Comparison of ENCODE assay signal across 15 cellular contexts in the genomic region with DNA sequence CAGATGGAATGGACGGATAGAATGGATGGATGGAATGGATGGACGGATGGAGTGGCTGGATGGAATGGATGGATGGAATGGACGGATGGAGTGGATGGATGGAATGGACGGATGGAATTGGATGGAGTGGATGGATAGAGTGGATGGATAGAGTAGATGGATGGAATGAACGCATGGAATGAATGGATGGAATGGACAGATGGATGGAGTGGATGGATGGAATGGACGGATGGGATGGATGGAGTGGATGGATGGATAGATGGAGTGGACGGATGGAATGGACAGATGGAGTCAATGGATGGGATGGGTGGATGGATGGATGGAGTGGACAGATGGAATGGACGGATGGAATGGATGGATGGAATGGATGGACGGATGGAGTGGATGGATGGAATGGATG.
A peak's percentile ranks its signal among the peaks of the same experiment; 100 is the strongest.
DNase-seq lines count a peak whose midpoint lies in the region; ATAC-seq, FAIRE-seq and TF ChIP-seq lines count a peak whose summit lies in the region.
"Had no signal": no experiment of that assay in that cellular context is flagged by ENCODE, and none has a peak within 500 bp of the region (broad histone marks: within the 10 kb centered on the region; RNA-seq: fewer than 3 reads in every experiment).

No MANE protein-coding gene starts in this region.

- H2AFZ ChIP-seq in neural progenitor cell (replicated peaks): no peak overlapping the region

- CTCF ChIA-PET in WTC11 (lab: Charles Lee): no interaction called here

- intact Hi-C loops in psoas muscle (cut with DNase I): no loop called here

- peaks cover 20% of the 10 kb centered on the region for H3K4me1 ChIP-seq in neural progenitor cell
- no peaks in the 10 kb centered on the region for H3K4me1 ChIP-seq in psoas muscle

- no peak overlapping the region for H3K9ac ChIP-seq in neural progenitor cell

- TF ChIP-seq CTCF in WTC11 (IDR thresholded peaks at IDR 0.05) (no peak), neural progenitor cell (IDR thresholded peaks at IDR 0.05) (no peak), psoas muscle (IDR thresholded peaks at IDR 0.05) (no peak)

- H4K20me1 ChIP-seq in neural progenitor cell (ENCODE audit: low read depth): no peaks in the 10 kb centered on the region

- ATAC-seq in stimulated activated naive CD8-positive, alpha-beta T cell treated with anti-CD3 and anti-CD28 coated beads, Interleukin-15, amount 100 ng/mL, for 72 hours: no peak
- ATAC-seq in WTC11 (no peak), psoas muscle (no peak)
- ATAC-seq: HCT116 had no signal

- H3K4me3 Mint-ChIP-seq in stimulated activated naive CD8-positive, alpha-beta T cell treated with anti-CD3 and anti-CD28 coated beads, Interleukin-15, Interleukin-2, amounts not matched to agents 100 ng/mL and 50 ng/mL, for 24 hours: no peak overlapping the region
- H3K4me3 Mint-ChIP-seq in stimulated activated naive CD8-positive, alpha-beta T cell treated with anti-CD3 and anti-CD28 coated beads, Interleukin-15, amount 100 ng/mL, for 72 hours: no peak overlapping the region
- H3K4me3 Mint-ChIP-seq in WTC11: no peak overlapping the region
- peak overlapping the region; percentile 60 for H3K4me3 Mint-ChIP-seq in neural progenitor cell
- H3K4me3 Mint-ChIP-seq: B cell; CD4-positive, alpha-beta memory T cell; IgD-negative memory B cell had no signal

- H3K27ac ChIP-seq in neural progenitor cell (no peak overlapping the region), psoas muscle (no peak overlapping the region)

- H3K4me1 Mint-ChIP-seq in stimulated activated naive CD8-positive, alpha-beta T cell treated with anti-CD3 and anti-CD28 coated beads, Interleukin-15, Interleukin-2, amounts not matched to agents 100 ng/mL and 50 ng/mL, for 24 hours (ENCODE audit: low read depth): no peaks in the 10 kb centered on the region
- no peaks in the 10 kb centered on the region for H3K4me1 Mint-ChIP-seq in stimulated activated naive CD8-positive, alpha-beta T cell treated with anti-CD3 and anti-CD28 coated beads, Interleukin-15, amount 100 ng/mL, for 72 hours
- peaks cover 19% of the 10 kb centered on the region for H3K4me1 Mint-ChIP-seq in WTC11
- peaks cover 37% of the 10 kb centered on the region for H3K4me1 Mint-ChIP-seq in neural progenitor cell
- H3K4me1 Mint-ChIP-seq: B cell had no signal

- no peak overlapping the region for H3K4me2 ChIP-seq in neural progenitor cell

- 90 to 96% (median 95%) methylated on average over 9 of the region's 9 CpGs for WGBS in psoas muscle, 3 donors

- H3F3A ChIP-seq in neural progenitor cell (ENCODE audit: low read depth): peaks cover 29% of the 10 kb centered on the region

- DNase-seq in stimulated activated naive CD8-positive, alpha-beta T cell treated with anti-CD3 and anti-CD28 coated beads, Interleukin-15, amount 100 ng/mL, for 72 hours: no peak
- DNase-seq in WTC11 (ENCODE audit: low spot score) (no peak), neural progenitor cell (ENCODE audit: low spot score) (no peak), psoas muscle (no peak), HTR-8/SVneo (ENCODE audit: insufficient read length, low spot score) (no peak), NCI-H2227 treated with DMSO at 0.1 percent for 48 hours (lab: John Stamatoyannopoulos, UW) (no peak)
- DNase-seq: C1 segment of cervical spinal cord; CD4-positive, alpha-beta memory T cell; DMS79; GOT3 had no signal

- POLR2A ChIA-PET in WTC11 (lab: Charles Lee): no interaction called here

- H3K27ac Mint-ChIP-seq in stimulated activated naive CD8-positive, alpha-beta T cell treated with anti-CD3 and anti-CD28 coated beads, Interleukin-15, Interleukin-2, amounts not matched to agents 100 ng/mL and 50 ng/mL, for 24 hours: peak overlapping the region; percentile 19
- H3K27ac Mint-ChIP-seq in stimulated activated naive CD8-positive, alpha-beta T cell treated with anti-CD3 and anti-CD28 coated beads, Interleukin-15, amount 100 ng/mL, for 72 hours: no peak overlapping the region
- no peak overlapping the region for H3K27ac Mint-ChIP-seq in WTC11
- no peak overlapping the region for H3K27ac Mint-ChIP-seq in neural progenitor cell
- H3K27ac Mint-ChIP-seq: B cell, IgD-negative memory B cell had no signal

- peaks cover 14% of the 10 kb centered on the region for H3K9me3 Mint-ChIP-seq in stimulated activated naive CD8-positive, alpha-beta T cell treated with anti-CD3 and anti-CD28 coated beads, Interleukin-15, Interleukin-2, amounts not matched to agents 100 ng/mL and 50 ng/mL, for 24 hours
- peaks cover 19 to 24% of the 10 kb centered on the region in 2 donors for H3K9me3 Mint-ChIP-seq in stimulated activated naive CD8-positive, alpha-beta T cell treated with anti-CD3 and anti-CD28 coated beads, Interleukin-15, amount 100 ng/mL, for 72 hours
- H3K9me3 Mint-ChIP-seq in WTC11: peaks cover 31% of the 10 kb centered on the region
- peaks cover 39% of the 10 kb centered on the region for H3K9me3 Mint-ChIP-seq in neural progenitor cell

- no peak overlapping the region for H3K4me3 ChIP-seq in neural progenitor cell
- no peak overlapping the region for H3K4me3 ChIP-seq in psoas muscle

- H3K36me3 ChIP-seq in neural progenitor cell (no peaks in the 10 kb centered on the region), psoas muscle (ENCODE audit: insufficient read depth in 1 of 2, low read depth in 1 of 2) (no peaks in the 10 kb centered on the region)

- no peak for FAIRE-seq in HTR-8/SVneo (lab: Jason Lieb, UNC)
- FAIRE-seq: G401.6 had no signal

- H3K27me3 Mint-ChIP-seq in stimulated activated naive CD8-positive, alpha-beta T cell treated with anti-CD3 and anti-CD28 coated beads, Interleukin-15, Interleukin-2, amounts not matched to agents 100 ng/mL and 50 ng/mL, for 24 hours: peaks cover 22% of the 10 kb centered on the region
- H3K27me3 Mint-ChIP-seq in stimulated activated naive CD8-positive, alpha-beta T cell treated with anti-CD3 and anti-CD28 coated beads, Interleukin-15, amount 100 ng/mL, for 72 hours: peaks cover 24% of the 10 kb centered on the region
- H3K27me3 Mint-ChIP-seq in WTC11 (ENCODE audit: low read depth): peaks cover 4% of the 10 kb centered on the region
- H3K27me3 Mint-ChIP-seq in neural progenitor cell (ENCODE audit: insufficient read depth, low read depth): peaks cover 30% of the 10 kb centered on the region
- H3K27me3 Mint-ChIP-seq: IgD-negative memory B cell had no signal

- H3K27me3 ChIP-seq in neural progenitor cell (no peaks in the 10 kb centered on the region), psoas muscle (ENCODE audit: insufficient read depth in 3 of 3, low read length in 2 of 3) (peaks cover 0 to 11% (median 0%) of the 10 kb centered on the region in 3 donors)

- H3K79me2 ChIP-seq in neural progenitor cell (ENCODE audit: low read depth): no peaks in the 10 kb centered on the region

- H3K9me3 ChIP-seq in neural progenitor cell (ENCODE audit: low read depth) (no peaks in the 10 kb centered on the region), psoas muscle (no peaks in the 10 kb centered on the region)

- peaks cover 9% of the 10 kb centered on the region for H3K36me3 Mint-ChIP-seq in stimulated activated naive CD8-positive, alpha-beta T cell treated with anti-CD3 and anti-CD28 coated beads, Interleukin-15, Interleukin-2, amounts not matched to agents 100 ng/mL and 50 ng/mL, for 24 hours (ENCODE audit: low read depth)
- H3K36me3 Mint-ChIP-seq in WTC11 (peaks cover 20% of the 10 kb centered on the region), neural progenitor cell (peaks cover 20% of the 10 kb centered on the region)
- H3K36me3 Mint-ChIP-seq: IgD-negative memory B cell had no signal

TF ChIP-seq in WTC11, 78 proteins besides CTCF, POLR2A, EP300 and RAD21:
- TF ChIP-seq, protein P1, sequence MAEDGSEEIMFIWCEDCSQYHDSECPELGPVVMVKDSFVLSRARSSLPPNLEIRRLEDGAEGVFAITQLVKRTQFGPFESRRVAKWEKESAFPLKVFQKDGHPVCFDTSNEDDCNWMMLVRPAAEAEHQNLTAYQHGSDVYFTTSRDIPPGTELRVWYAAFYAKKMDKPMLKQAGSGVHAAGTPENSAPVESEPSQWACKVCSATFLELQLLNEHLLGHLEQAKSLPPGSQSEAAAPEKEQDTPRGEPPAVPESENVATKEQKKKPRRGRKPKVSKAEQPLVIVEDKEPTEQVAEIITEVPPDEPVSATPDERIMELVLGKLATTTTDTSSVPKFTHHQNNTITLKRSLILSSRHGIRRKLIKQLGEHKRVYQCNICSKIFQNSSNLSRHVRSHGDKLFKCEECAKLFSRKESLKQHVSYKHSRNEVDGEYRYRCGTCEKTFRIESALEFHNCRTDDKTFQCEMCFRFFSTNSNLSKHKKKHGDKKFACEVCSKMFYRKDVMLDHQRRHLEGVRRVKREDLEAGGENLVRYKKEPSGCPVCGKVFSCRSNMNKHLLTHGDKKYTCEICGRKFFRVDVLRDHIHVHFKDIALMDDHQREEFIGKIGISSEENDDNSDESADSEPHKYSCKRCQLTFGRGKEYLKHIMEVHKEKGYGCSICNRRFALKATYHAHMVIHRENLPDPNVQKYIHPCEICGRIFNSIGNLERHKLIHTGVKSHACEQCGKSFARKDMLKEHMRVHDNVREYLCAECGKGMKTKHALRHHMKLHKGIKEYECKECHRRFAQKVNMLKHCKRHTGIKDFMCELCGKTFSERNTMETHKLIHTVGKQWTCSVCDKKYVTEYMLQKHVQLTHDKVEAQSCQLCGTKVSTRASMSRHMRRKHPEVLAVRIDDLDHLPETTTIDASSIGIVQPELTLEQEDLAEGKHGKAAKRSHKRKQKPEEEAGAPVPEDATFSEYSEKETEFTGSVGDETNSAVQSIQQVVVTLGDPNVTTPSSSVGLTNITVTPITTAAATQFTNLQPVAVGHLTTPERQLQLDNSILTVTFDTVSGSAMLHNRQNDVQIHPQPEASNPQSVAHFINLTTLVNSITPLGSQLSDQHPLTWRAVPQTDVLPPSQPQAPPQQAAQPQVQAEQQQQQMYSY (CRISPR knock-in tag; IDR thresholded peaks at IDR 0.05): peak; percentile 7; the same call in 1 of the 2 replicates
- TF ChIP-seq MYBL2 (CRISPR knock-in tag; IDR thresholded peaks at IDR 0.05): no peak
